8 cellular contexts compared by ENCODE assay signal in genomic region chr14:36321004-36321381, GRCh38. TPM values are rescaled to one million over a fixed set of nuclear protein-coding genes. Genes with fewer than 3 reads are reported as not detected.
A peak's percentile ranks its signal among the peaks of the same experiment; 100 is the strongest.
DNase-seq lines count a peak whose midpoint lies in the region; ATAC-seq and TF ChIP-seq lines count a peak whose summit lies in the region.
"Not testable (repeated sequence)": the region's sequence is repeated elsewhere in the genome, so short reads cannot be mapped to it uniquely, and the experiment has no call there.

No MANE protein-coding gene starts in this region.

- H3K4me2 ChIP-seq in SU-DHL-6 (ENCODE audit: low read depth, low read length, poor library complexity, severe bottlenecking), result peak overlapping the region; percentile 96

- 68% methylated on average over 7 of the region's 7 CpGs for WGBS in liver
- 56 to 60% (median 57%) methylated on average over 7 of the region's 7 CpGs for WGBS in ovary, 3 donors

- peaks cover 14% of the 10 kb centered on the region for H3K27me3 Mint-ChIP-seq in CD4-positive, alpha-beta T cell

- not testable (repeated sequence) for H4K20me1 ChIP-seq in SU-DHL-6 (ENCODE audit: low read depth, low read length)

- peak overlapping the region; percentile 85 for H3K27ac Mint-ChIP-seq in CD4-positive, alpha-beta T cell

- not testable (repeated sequence) for H3K27ac ChIP-seq in CD4-positive, alpha-beta T cell (ENCODE audit: low read depth, low read length); SU-DHL-6 (ENCODE audit: low read depth, low read length); liver (ENCODE audit: low read depth in 1 of 2, low read length in 2 of 2); ovary
- H3K27ac ChIP-seq in tibial artery, result peak overlapping the region in 1 of 2 donors; percentile 78

- H3K27me3 ChIP-seq in CD4-positive, alpha-beta T cell (ENCODE audit: control insufficient read depth, insufficient read depth, low read length), result peaks cover 19% of the 10 kb centered on the region
- not testable (repeated sequence) for H3K27me3 ChIP-seq in SU-DHL-6 (ENCODE audit: low read length); adipocyte (replicated peaks; ENCODE audit: control insufficient read depth, insufficient read depth, low read length); liver (ENCODE audit: control insufficient read depth in 4 of 4, insufficient read depth in 4 of 4, low read length in 3 of 4); ovary; tibial artery

- H3K4me3 ChIP-seq in SU-DHL-6 (ENCODE audit: insufficient read depth, low read length, poor library complexity, severe bottlenecking) (peak overlapping the region; percentile 77), adipocyte (ENCODE audit: low read length) (peak overlapping the region; percentile 95), epithelial cell of proximal tubule (ENCODE audit: low read depth, low read length) (peak overlapping the region; percentile 93), liver (ENCODE audit: low read depth in 1 of 3, low read length in 3 of 3) (peak overlapping the region; percentile 60 to 98 (median 93)), ovary (peak overlapping the region; percentile 56), tibial artery (peak overlapping the region; percentile 87 to 90)

- intact Hi-C loops in CD4-positive, alpha-beta T cell (cut with DNase I, micrococcal nuclease), result loop anchor here in 1 of 2 experiments (5.0 kb wide), 1 partner anchor 494 kb away; the partner anchor contains the start of gene BRMS1L
- intact Hi-C loops in ovary (cut with DNase I); tibial artery (cut with DNase I; ENCODE audit: low total_unique reads): not testable (repeated sequence)

- peak overlapping the region; percentile 96 for H3K4me3 Mint-ChIP-seq in CD4-positive, alpha-beta T cell

- peaks cover 43% of the 10 kb centered on the region for H3K79me2 ChIP-seq in SU-DHL-6 (ENCODE audit: insufficient read depth, low read length)

- H3K4me1 ChIP-seq in adipocyte (ENCODE audit: control insufficient read depth, insufficient read depth, low read length); ovary (ENCODE audit: insufficient read depth): not testable (repeated sequence)
- H3K4me1 ChIP-seq in liver (ENCODE audit: control insufficient read depth in 4 of 4, insufficient read depth in 4 of 4, low read length in 3 of 4) (peaks cover 2 to 14% (median 3%) of the 10 kb centered on the region in 4 donors), tibial artery (peaks cover 0 to 21% (median 0%) of the 10 kb centered on the region in 4 donors)

- CTCF ChIA-PET in CD4-positive, alpha-beta T cell (lab: Charles Lee), result interaction anchor here (0.6 kb wide), 1 partner anchor 52 kb away, joined by 4 read pairs; no protein-coding TSS in a partner anchor

- not testable (repeated sequence) for H3K9me2 ChIP-seq in SU-DHL-6 (replicated peaks; ENCODE audit: insufficient read depth, low read length)

- H3K4me1 Mint-ChIP-seq in CD4-positive, alpha-beta T cell (ENCODE audit: low read depth), result peaks cover 42% of the 10 kb centered on the region

- H2AFZ ChIP-seq in SU-DHL-6 (ENCODE audit: low read depth, low read length, severe bottlenecking), result peak overlapping the region; percentile 98

- peak; percentile 3 for ATAC-seq in CD4-positive, alpha-beta T cell (ENCODE audit: poor library complexity)
- ATAC-seq in HG03280 (IDR thresholded peaks at IDR 0.05; ENCODE audit: unreplicated experiment), result peak; percentile 1

- H3K36me3 Mint-ChIP-seq in CD4-positive, alpha-beta T cell (ENCODE audit: low read depth), result peaks cover 16% of the 10 kb centered on the region

- H3K9ac ChIP-seq in SU-DHL-6 (ENCODE audit: low read length) (peak overlapping the region; percentile 65; the same call in 1 of the 2 replicates), adipocyte (ENCODE audit: low read length) (peak overlapping the region; percentile 92)
- H3K9ac ChIP-seq in liver (ENCODE audit: low read depth in 1 of 2, low read length in 2 of 2), result not testable (repeated sequence)

- TF ChIP-seq POLR2A in ovary (IDR thresholded peaks at IDR 0.05), result not testable (repeated sequence)

- POLR2A ChIA-PET in CD4-positive, alpha-beta T cell (lab: Charles Lee), result interaction anchor here (0.6 to 1.9 kb wide), 7 partner anchors 11 to 1339 kb away, joined by 3 to 14 read pairs (median 4); partner anchors contain the start of genes BRMS1L, FAM177A1, RALGAPA1 and SRP54

- TF ChIP-seq RAD21 in liver (IDR thresholded peaks at IDR 0.05), result not testable (repeated sequence)

- TF ChIP-seq EP300 in ovary (IDR thresholded peaks at IDR 0.05), result not testable (repeated sequence)

- not testable (repeated sequence) for TF ChIP-seq CTCF in CD4-positive, alpha-beta T cell (IDR thresholded peaks at IDR 0.05); SU-DHL-6 (IDR thresholded peaks at IDR 0.05; ENCODE audit: insufficient read depth, low read length, poor library complexity, severe bottlenecking); epithelial cell of proximal tubule (conservative IDR thresholded peaks at IDR 0.05; ENCODE audit: low read depth, low read length); liver (IDR thresholded peaks at IDR 0.05; ENCODE audit: low read depth, low read length, missing input control); ovary (IDR thresholded peaks at IDR 0.05); tibial artery (IDR thresholded peaks at IDR 0.05)

- not testable (repeated sequence) for H3K9me3 ChIP-seq in CD4-positive, alpha-beta T cell (ENCODE audit: control insufficient read depth, low read length); SU-DHL-6 (ENCODE audit: insufficient read depth, low read length); liver (ENCODE audit: control insufficient read depth in 4 of 4, low read length in 3 of 4); ovary; tibial artery
- H3K9me3 ChIP-seq in adipocyte (ENCODE audit: control insufficient read depth, low read length), result peaks cover 11% of the 10 kb centered on the region

- H3F3A ChIP-seq in SU-DHL-6 (ENCODE audit: insufficient read depth), result not testable (repeated sequence)

- H3K36me3 ChIP-seq in SU-DHL-6 (ENCODE audit: low read length); adipocyte (ENCODE audit: control insufficient read depth, insufficient read depth, low read length, severe bottlenecking); liver (ENCODE audit: control insufficient read depth in 4 of 4, insufficient read depth in 3 of 4, low read depth in 1 of 4, low read length in 3 of 4); ovary; tibial artery: not testable (repeated sequence)

- DNase-seq in CD4-positive, alpha-beta T cell; adipocyte (ENCODE audit: low read depth); epithelial cell of proximal tubule (ENCODE audit: low read depth); tibial artery: not testable (repeated sequence)
- DNase-seq in ovary, result peak in 1 of 5 donors; percentile 15

- not testable (repeated sequence) for H3K9me3 Mint-ChIP-seq in CD4-positive, alpha-beta T cell

RNA-seq across cellular contexts. Expression of gene MBIP, which starts 0.6 kb away (rescaled TPM):
- total RNA-seq in CD4-positive, alpha-beta T cell, result 10 to 100 TPM; 77.9 to 78.9 TPM
- 10.1 and 12.9 TPM in 2 replicates for total RNA-seq in epithelial cell of proximal tubule
- total RNA-seq in liver, result 10 to 100 TPM in 1 of 2 donors, 1 to 10 TPM in 1; 8.7 to 11.8 TPM
- polyA plus RNA-seq in liver, result 10 to 100 TPM in 1 of 2 donors, 1 to 10 TPM in 1; 8.1 to 17.5 TPM
- 10 to 100 TPM; 18.4 to 35.2 (median 25.3) TPM for total RNA-seq in ovary
- 10 to 100 TPM; 24.4 to 35.1 TPM for polyA plus RNA-seq in ovary
